8 cellular contexts compared by ENCODE assay signal in the genomic region with DNA sequence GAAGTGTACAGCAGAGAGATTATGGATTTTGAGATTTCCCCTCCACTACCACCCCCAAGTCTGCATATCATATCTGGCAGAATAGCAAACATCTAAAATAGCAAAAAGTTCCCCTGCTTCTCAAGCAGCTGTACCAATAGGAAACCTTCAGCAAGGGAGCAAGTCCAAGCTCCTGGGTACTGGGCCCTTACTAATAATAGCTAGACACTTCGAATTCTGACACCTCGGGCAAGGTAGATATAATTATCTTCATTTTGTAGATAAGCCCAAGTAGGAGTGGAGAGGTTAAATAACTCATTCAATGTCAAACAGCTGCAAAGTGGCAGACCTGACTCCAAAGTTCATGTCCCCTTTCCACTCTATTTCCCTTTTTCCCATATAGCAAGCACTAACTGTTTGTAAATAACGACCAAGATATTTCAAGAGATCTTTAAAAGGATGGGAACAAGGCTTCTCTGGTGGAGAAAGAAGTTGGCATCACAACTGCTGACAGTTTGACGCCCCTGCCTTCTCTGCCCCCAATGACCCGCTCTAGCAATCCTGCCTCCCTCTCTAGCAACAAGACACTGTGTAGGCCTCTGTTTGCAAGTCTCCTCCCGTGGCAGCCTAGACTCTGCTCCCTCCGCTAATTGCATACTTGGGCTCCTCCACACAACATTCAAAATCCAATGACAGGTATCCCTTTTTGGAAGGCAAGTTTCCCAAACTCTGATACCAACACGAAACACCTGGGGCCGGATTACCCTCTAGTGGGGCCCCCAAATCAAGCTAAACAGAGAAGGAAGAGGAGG. TPM values are rescaled to one million over a fixed set of nuclear protein-coding genes. Genes with fewer than 3 reads are reported as not detected.
DNase-seq lines count a peak whose midpoint lies in the region; ATAC-seq and TF ChIP-seq lines count a peak whose summit lies in the region.

No MANE protein-coding gene starts in this region.

- peaks cover 18% of the 10 kb centered on the region for H3K27me3 Mint-ChIP-seq in CD4-positive, CD25-positive, alpha-beta regulatory T cell

- peaks cover 2 to 6% of the 10 kb centered on the region in 2 experiments for H3K9me3 ChIP-seq in CD4-positive, CD25-positive, alpha-beta regulatory T cell (ENCODE audit: control insufficient read depth in 2 of 2, low read length in 2 of 2)
- H3K9me3 ChIP-seq in OCI-LY1 (ENCODE audit: low read length), result no peaks in the 10 kb centered on the region
- no peaks in the 10 kb centered on the region for H3K9me3 ChIP-seq in colonic mucosa

- H3K27me3 ChIP-seq in CD4-positive, CD25-positive, alpha-beta regulatory T cell (ENCODE audit: control insufficient read depth, insufficient read depth, low read length), result no peaks in the 10 kb centered on the region
- H3K27me3 ChIP-seq in OCI-LY1 (ENCODE audit: insufficient read depth, low read length), result no peaks in the 10 kb centered on the region; the same call in 1 of the 2 replicates
- no peaks in the 10 kb centered on the region for H3K27me3 ChIP-seq in colonic mucosa

- H3K4me2 ChIP-seq in OCI-LY1 (ENCODE audit: low read length), result peak overlapping the region; percentile 92

- peak in 2 of 3 donors; percentile 31 to 51 for DNase-seq in CD4-positive, CD25-positive, alpha-beta regulatory T cell
- DNase-seq in colonic mucosa (no peak), midbrain (lab: John Stamatoyannopoulos, UW) (peak; percentile 43), GM19240 (ENCODE audit: insufficient read length, low spot score) (no peak), DMS79 treated with DMSO at 0.1 percent for 48 hours (lab: John Stamatoyannopoulos, UW) (no peak)

- H3K4me3 ChIP-seq in CD4-positive, CD25-positive, alpha-beta regulatory T cell (ENCODE audit: low read depth, low read length), result peak overlapping the region; percentile 95
- H3K4me3 ChIP-seq in OCI-LY1 (ENCODE audit: low read depth, low read length, poor library complexity, severe bottlenecking), result peak overlapping the region; percentile 97
- H3K4me3 ChIP-seq in colonic mucosa, result peak overlapping the region; percentile 97

- peak overlapping the region; percentile 91 to 99 (median 99) for H3K27ac Mint-ChIP-seq in CD4-positive, CD25-positive, alpha-beta regulatory T cell

- no peaks in the 10 kb centered on the region for H4K20me1 ChIP-seq in OCI-LY1 (ENCODE audit: insufficient read depth, low read length)

- intact Hi-C loops in colonic mucosa (cut with DNase I), result no loop called here

- H3K4me1 Mint-ChIP-seq in CD4-positive, CD25-positive, alpha-beta regulatory T cell, result peaks cover 22 to 56% (median 31%) of the 10 kb centered on the region in 4 donors

- no peak for ATAC-seq in CD4-positive, CD25-positive, alpha-beta regulatory T cell (ENCODE audit: low read depth in 2 of 2)
- ATAC-seq in GM21576 (IDR thresholded peaks at IDR 0.05; ENCODE audit: unreplicated experiment) (peak; percentile 27), GM21447 (IDR thresholded peaks at IDR 0.05; ENCODE audit: unreplicated experiment) (no peak)

- H3F3A ChIP-seq in OCI-LY1 (ENCODE audit: insufficient read depth, low read length), result no peaks in the 10 kb centered on the region

- H3K9me2 ChIP-seq in OCI-LY1 (ENCODE audit: low read depth, low read length), result no peaks in the 10 kb centered on the region

- peak overlapping the region; percentile 95 for H3K27ac ChIP-seq in CD4-positive, CD25-positive, alpha-beta regulatory T cell (ENCODE audit: insufficient read depth, low read length, poor library complexity, severe bottlenecking)
- H3K27ac ChIP-seq in OCI-LY1 (ENCODE audit: low read depth, low read length, poor library complexity, severe bottlenecking) (peak overlapping the region; percentile 29), colonic mucosa (peak overlapping the region; percentile 38)

- peak overlapping the region; percentile 94 to 98 (median 98) for H3K4me3 Mint-ChIP-seq in CD4-positive, CD25-positive, alpha-beta regulatory T cell

- peaks cover 16% of the 10 kb centered on the region for H3K36me3 Mint-ChIP-seq in CD4-positive, CD25-positive, alpha-beta regulatory T cell

- TF ChIP-seq CTCF in OCI-LY1 (IDR thresholded peaks at IDR 0.05; ENCODE audit: low read length) (no peak), colonic mucosa (IDR thresholded peaks at IDR 0.05) (no peak)

- peaks cover 0 to 12% (median 4%) of the 10 kb centered on the region in 7 donors for H3K9me3 Mint-ChIP-seq in CD4-positive, CD25-positive, alpha-beta regulatory T cell

- peaks cover 16% of the 10 kb centered on the region for H3K36me3 ChIP-seq in CD4-positive, CD25-positive, alpha-beta regulatory T cell (ENCODE audit: control insufficient read depth, insufficient read depth, low read length)
- peaks cover 27% of the 10 kb centered on the region for H3K36me3 ChIP-seq in OCI-LY1 (ENCODE audit: insufficient read depth, low read length)
- no peaks in the 10 kb centered on the region for H3K36me3 ChIP-seq in colonic mucosa

- H3K9ac ChIP-seq in OCI-LY1 (ENCODE audit: low read length) (peak overlapping the region; percentile 94), colonic mucosa (ENCODE audit: low read depth in 2 of 2, low read length in 2 of 2) (peak overlapping the region; percentile 81 to 82)

- peaks cover 22% of the 10 kb centered on the region for H3K4me1 ChIP-seq in CD4-positive, CD25-positive, alpha-beta regulatory T cell (ENCODE audit: control insufficient read depth, insufficient read depth, low read length, poor library complexity, severe bottlenecking)
- peaks cover 20% of the 10 kb centered on the region for H3K4me1 ChIP-seq in OCI-LY1 (ENCODE audit: insufficient read depth, low read length, severe bottlenecking)
- peaks cover 8% of the 10 kb centered on the region for H3K4me1 ChIP-seq in colonic mucosa

- peaks cover 55% of the 10 kb centered on the region for H3K79me2 ChIP-seq in OCI-LY1 (ENCODE audit: insufficient read depth, low read length)

- no peak overlapping the region for H2AFZ ChIP-seq in OCI-LY1 (ENCODE audit: low read length)

RNA-seq across cellular contexts. Expression of gene ADAR, which starts 18.7 kb away (rescaled TPM):
- total RNA-seq in CD4-positive, CD25-positive, alpha-beta regulatory T cell, result 264 TPM
- 100 to 1,000 TPM in 3 of 4 donors, 10 to 100 TPM in 1; 94.6 to 118 (median 108) TPM for polyA plus RNA-seq in CD4-positive, CD25-positive, alpha-beta regulatory T cell
- 100 to 1,000 TPM; 115 to 125 TPM for total RNA-seq in colonic mucosa

RNA-seq across cellular contexts. Expression of gene CHRNB2, which starts 59.1 kb away (rescaled TPM):
- not detected for total RNA-seq in CD4-positive, CD25-positive, alpha-beta regulatory T cell
- not detected for polyA plus RNA-seq in CD4-positive, CD25-positive, alpha-beta regulatory T cell
- total RNA-seq in colonic mucosa, result under 1 TPM; 0.07 to 0.16 TPM

Comparison
In these comparisons a context has a peak if more than half of its experiments do, and no peak if none do; other contexts are left out.
1. DNase-seq: peak in CD4-positive, CD25-positive, alpha-beta regulatory T cell (2 of 3) and midbrain (single experiment); none in colonic mucosa (single experiment), GM19240 (single experiment) and DMS79 treated with DMSO at 0.1 percent for 48 hours (single experiment).
2. H3K27ac ChIP-seq: peak in every context shown above with its lines; median percentile 95 in CD4-positive, CD25-positive, alpha-beta regulatory T cell; 38 in colonic mucosa; 29 in OCI-LY1.
3. Peak in every context shown above with its lines, with median percentiles within 50 percentile points of each other: H3K4me3 ChIP-seq.